Comparison of ENCODE assay signal across 26 cellular contexts in the genomic region with DNA sequence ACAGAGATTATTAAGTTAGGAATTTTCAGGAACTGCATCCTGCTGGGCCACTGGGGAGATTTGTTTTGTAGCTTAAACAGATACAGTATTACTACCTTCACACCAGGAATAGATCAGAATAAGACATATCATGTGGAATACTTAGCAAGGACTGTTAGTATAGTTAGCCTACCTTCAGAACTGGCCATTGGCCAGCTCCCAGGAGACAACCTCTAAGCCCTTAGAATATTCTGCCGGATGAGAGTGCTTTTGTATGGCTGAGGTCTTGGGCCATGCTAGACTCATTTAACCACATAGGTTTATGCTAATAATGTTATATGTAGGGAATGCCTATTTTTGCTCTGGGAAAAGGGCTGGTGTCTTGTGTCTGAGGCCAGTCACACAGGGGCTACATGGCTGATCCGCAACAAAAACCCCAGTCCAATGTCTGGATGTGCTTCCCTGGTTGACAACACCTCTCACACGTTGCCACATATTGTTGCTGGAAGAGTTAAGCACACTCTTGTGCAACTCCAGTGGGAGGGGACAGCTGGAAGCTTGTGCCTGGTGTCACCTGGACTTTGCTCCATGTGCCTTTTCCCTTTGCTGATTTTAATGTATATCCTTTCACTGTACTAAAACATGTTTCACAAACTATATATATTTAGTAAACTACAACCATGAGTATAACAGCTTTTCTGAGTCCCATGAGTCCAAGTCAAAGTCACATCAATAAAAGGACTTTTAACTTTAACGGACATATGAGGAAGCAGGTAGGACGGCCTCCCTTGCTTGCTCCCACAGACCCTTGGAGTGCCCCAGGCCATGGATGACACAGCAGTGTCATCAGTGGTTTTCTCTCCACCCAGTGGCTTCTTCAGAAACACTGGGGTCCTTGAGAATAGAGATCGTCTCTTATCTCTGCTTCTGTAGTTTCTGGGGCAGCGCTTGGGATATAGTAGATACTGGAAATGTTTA.
A peak's percentile ranks its signal among the peaks of the same experiment; 100 is the strongest.
DNase-seq lines count a peak whose midpoint lies in the region; ATAC-seq and TF ChIP-seq lines count a peak whose summit lies in the region.
"Had no signal": no experiment of that assay in that cellular context is flagged by ENCODE, and none has a peak within 500 bp of the region (broad histone marks: within the 10 kb centered on the region; RNA-seq: fewer than 3 reads in every experiment).

No MANE protein-coding gene starts in this region.

- ATAC-seq in body of pancreas = peak; percentile 77
- peak; percentile 96 for ATAC-seq in mucosa of descending colon
- ATAC-seq in activated CD8-positive, alpha-beta T cell treated with anti-CD3 and anti-CD28 coated beads for 36 hours = no peak
- ATAC-seq: natural killer cell had no signal

- peaks cover 11% of the 10 kb centered on the region for H3K4me1 ChIP-seq in body of pancreas
- H3K4me1 ChIP-seq in mucosa of descending colon (ENCODE audit: low read depth) = no peaks in the 10 kb centered on the region
- H3K4me1 ChIP-seq: adrenal gland, breast epithelium, HAP-1, sigmoid colon, uterus had no signal

- POLR2A ChIA-PET in activated CD8-positive, alpha-beta T cell treated with anti-CD3 and anti-CD28 coated beads for 36 hours (lab: Charles Lee) = no interaction called here

- TF ChIP-seq POLR2A in body of pancreas (IDR thresholded peaks at IDR 0.05) = no peak

- 45 to 48% methylated on average over 7 of the region's 7 CpGs for WGBS in body of pancreas, 2 donors

- H3K36me3 ChIP-seq in body of pancreas (replicated peaks in 1 of 2; ENCODE audit: insufficient read depth in 1 of 2, low read depth in 2 of 2) (no peaks in the 10 kb centered on the region), mucosa of descending colon (ENCODE audit: low read depth) (no peaks in the 10 kb centered on the region)
- H3K36me3 ChIP-seq: adrenal gland, breast epithelium, HAP-1, sigmoid colon, uterus had no signal

- no peak overlapping the region for H3K27ac Mint-ChIP-seq in activated T-helper 1 cell treated with anti-CD3 and anti-CD28 coated beads, Interleukin-12 subunit alpha, Interleukin-12 subunit beta, Interleukin-2, Interleukin-4 antibody, amounts not matched to agents 30 ng/mL and 10 ng/mL and 1 ng/mL, durations not matched to agents 14 hours and 24 hours and 36 hours
- H3K27ac Mint-ChIP-seq in activated CD8-positive, alpha-beta T cell treated with anti-CD3 and anti-CD28 coated beads for 36 hours = no peak overlapping the region
- H3K27ac Mint-ChIP-seq: activated CD4-positive, alpha-beta memory T cell treated with anti-CD3 and anti-CD28 coated beads, Interleukin-2, amount 10 ng/mL, durations not matched to agents 7 days and 5 days; CD4-positive, CD25-positive, alpha-beta regulatory T cell; natural killer cell had no signal

- peak overlapping the region in 1 of 4 donors; percentile 25 for H3K27ac ChIP-seq in body of pancreas
- H3K27ac ChIP-seq: adrenal gland, breast epithelium, HL-60, sigmoid colon, uterus had no signal

- no peaks in the 10 kb centered on the region for H3K27me3 ChIP-seq in body of pancreas
- H3K27me3 ChIP-seq: adrenal gland, breast epithelium, sigmoid colon, uterus had no signal

- no peak overlapping the region for H3K4me3 Mint-ChIP-seq in activated T-helper 1 cell treated with anti-CD3 and anti-CD28 coated beads, Interleukin-12 subunit alpha, Interleukin-12 subunit beta, Interleukin-2, Interleukin-4 antibody, amounts not matched to agents 30 ng/mL and 10 ng/mL and 1 ng/mL, durations not matched to agents 14 hours and 24 hours and 36 hours
- no peak overlapping the region for H3K4me3 Mint-ChIP-seq in activated CD8-positive, alpha-beta T cell treated with anti-CD3 and anti-CD28 coated beads for 36 hours
- H3K4me3 Mint-ChIP-seq: activated CD4-positive, alpha-beta memory T cell treated with anti-CD3 and anti-CD28 coated beads, Interleukin-2, amount 10 ng/mL, durations not matched to agents 7 days and 5 days; CD4-positive, CD25-positive, alpha-beta regulatory T cell; natural killer cell had no signal

- CTCF ChIA-PET in activated CD8-positive, alpha-beta T cell treated with anti-CD3 and anti-CD28 coated beads for 36 hours (lab: Charles Lee) = no interaction called here

- no peaks in the 10 kb centered on the region for H3K36me3 Mint-ChIP-seq in activated T-helper 1 cell treated with anti-CD3 and anti-CD28 coated beads, Interleukin-12 subunit alpha, Interleukin-12 subunit beta, Interleukin-2, Interleukin-4 antibody, amounts not matched to agents 30 ng/mL and 10 ng/mL and 1 ng/mL, durations not matched to agents 14 hours and 24 hours and 36 hours (ENCODE audit: low read depth)
- no peaks in the 10 kb centered on the region for H3K36me3 Mint-ChIP-seq in activated CD8-positive, alpha-beta T cell treated with anti-CD3 and anti-CD28 coated beads for 36 hours (ENCODE audit: low read depth)
- H3K36me3 Mint-ChIP-seq: CD4-positive, CD25-positive, alpha-beta regulatory T cell; natural killer cell had no signal

- in situ Hi-C loops in KBM-7 (cut with MboI; ENCODE audit: low pct_unique_long_range_greater_than_20kb, low sequenced_read_pairs) = no loop called here

- TF ChIP-seq CTCF in body of pancreas (IDR thresholded peaks at IDR 0.05) (no peak), mucosa of descending colon (IDR thresholded peaks at IDR 0.05) (no peak)
- no peak for TF ChIP-seq CTCF in activated CD8-positive, alpha-beta T cell treated with anti-CD3 and anti-CD28 coated beads for 36 hours (IDR thresholded peaks at IDR 0.05)

- no peaks in the 10 kb centered on the region for H3K9me3 ChIP-seq in body of pancreas
- no peaks in the 10 kb centered on the region for H3K9me3 ChIP-seq in mucosa of descending colon
- H3K9me3 ChIP-seq: adrenal gland, breast epithelium, HAP-1, sigmoid colon, uterus had no signal

- H3K27me3 Mint-ChIP-seq in activated T-helper 1 cell treated with anti-CD3 and anti-CD28 coated beads, Interleukin-12 subunit alpha, Interleukin-12 subunit beta, Interleukin-2, Interleukin-4 antibody, amounts not matched to agents 30 ng/mL and 10 ng/mL and 1 ng/mL, durations not matched to agents 14 hours and 24 hours and 36 hours (ENCODE audit: insufficient read depth) = peaks cover 14% of the 10 kb centered on the region
- peaks cover 2% of the 10 kb centered on the region for H3K27me3 Mint-ChIP-seq in activated CD8-positive, alpha-beta T cell treated with anti-CD3 and anti-CD28 coated beads for 36 hours

- no peaks in the 10 kb centered on the region for H3K4me1 Mint-ChIP-seq in activated T-helper 1 cell treated with anti-CD3 and anti-CD28 coated beads, Interleukin-12 subunit alpha, Interleukin-12 subunit beta, Interleukin-2, Interleukin-4 antibody, amounts not matched to agents 30 ng/mL and 10 ng/mL and 1 ng/mL, durations not matched to agents 14 hours and 24 hours and 36 hours (ENCODE audit: low read depth)
- no peaks in the 10 kb centered on the region for H3K4me1 Mint-ChIP-seq in activated CD8-positive, alpha-beta T cell treated with anti-CD3 and anti-CD28 coated beads for 36 hours (ENCODE audit: low read depth)
- H3K4me1 Mint-ChIP-seq: activated CD4-positive, alpha-beta memory T cell treated with anti-CD3 and anti-CD28 coated beads, Interleukin-2, amount 10 ng/mL, durations not matched to agents 7 days and 5 days; natural killer cell had no signal

- no peak overlapping the region for H3K4me3 ChIP-seq in body of pancreas
- H3K4me3 ChIP-seq in mucosa of descending colon = no peak overlapping the region
- H3K4me3 ChIP-seq: adrenal gland, breast epithelium, GM12878, HAP-1, sigmoid colon, uterus had no signal

- DNase-seq in CD1c-positive myeloid dendritic cell (ENCODE audit: extremely low spot score) (peak; percentile 14), KBM-7 (peak; percentile 51), body of pancreas (peak; percentile 42 to 66 (median 58)), mucosa of descending colon (peak; percentile 49 to 75 (median 52))
- no peak for DNase-seq in activated T-helper 1 cell treated with anti-CD3 and anti-CD28 coated beads, Interleukin-12 subunit alpha, Interleukin-12 subunit beta, Interleukin-2, Interleukin-4 antibody, amounts not matched to agents 30 ng/mL and 10 ng/mL and 1 ng/mL, durations not matched to agents 14 hours and 24 hours and 36 hours (ENCODE audit: low spot score)
- no peak for DNase-seq in activated CD4-positive, alpha-beta T cell treated with anti-CD3 and anti-CD28 coated beads, Interleukin-2, amount 50 U/mL, for 4 hours
- no peak for DNase-seq in activated CD8-positive, alpha-beta T cell treated with anti-CD3 and anti-CD28 coated beads for 36 hours
- DNase-seq in stimulated activated CD4-positive, alpha-beta T cell treated with anti-CD3 and anti-CD28 coated beads, Interleukin-4, amount 100 ng/mL, for 24 hours = no peak
- DNase-seq: activated CD4-positive, alpha-beta memory T cell treated with anti-CD3 and anti-CD28 coated beads, Interleukin-2, amount 10 ng/mL, durations not matched to agents 7 days and 5 days; activated naive CD4-positive, alpha-beta T cell; adrenal gland; CD4-positive, CD25-positive, alpha-beta regulatory T cell; cortex of kidney; DMS79; kidney glomerular epithelial cell; natural killer cell; NCI-H1048; NCI-H187 treated with DMSO at 0.1 percent for 48 hours; NCI-H82; sigmoid colon; T-helper 2 cell; uterus had no signal

- intact Hi-C loops in body of pancreas (cut with DNase I) (no loop called here), mucosa of descending colon (cut with DNase I, micrococcal nuclease) (no loop called here)
- intact Hi-C loops in activated T-helper 1 cell treated with anti-CD3 and anti-CD28 coated beads, Interleukin-12 subunit alpha, Interleukin-12 subunit beta, Interleukin-2, Interleukin-4 antibody, amounts not matched to agents 30 ng/mL and 10 ng/mL and 1 ng/mL, durations not matched to agents 14 hours and 24 hours and 36 hours (cut with micrococcal nuclease) = no loop called here
- intact Hi-C loops in activated CD8-positive, alpha-beta T cell treated with anti-CD3 and anti-CD28 coated beads for 36 hours (cut with micrococcal nuclease) = no loop called here

- H3K9me3 Mint-ChIP-seq in activated T-helper 1 cell treated with anti-CD3 and anti-CD28 coated beads, Interleukin-12 subunit alpha, Interleukin-12 subunit beta, Interleukin-2, Interleukin-4 antibody, amounts not matched to agents 30 ng/mL and 10 ng/mL and 1 ng/mL, durations not matched to agents 14 hours and 24 hours and 36 hours = no peaks in the 10 kb centered on the region
- no peaks in the 10 kb centered on the region for H3K9me3 Mint-ChIP-seq in activated CD8-positive, alpha-beta T cell treated with anti-CD3 and anti-CD28 coated beads for 36 hours
- H3K9me3 Mint-ChIP-seq: activated CD4-positive, alpha-beta memory T cell treated with anti-CD3 and anti-CD28 coated beads, Interleukin-2, amount 10 ng/mL, durations not matched to agents 7 days and 5 days; natural killer cell had no signal

Comparison
In these comparisons a context has a peak if more than half of its experiments do, and no peak if none do; other contexts are left out.
1. DNase-seq: peak in CD1c-positive myeloid dendritic cell (single experiment), KBM-7 (single experiment), body of pancreas (4 of 4) and mucosa of descending colon (3 of 3); none in activated T-helper 1 cell treated with anti-CD3 and anti-CD28 coated beads, Interleukin-12 subunit alpha, Interleukin-12 subunit beta, Interleukin-2, Interleukin-4 antibody, amounts not matched to agents 30 ng/mL and 10 ng/mL and 1 ng/mL, durations not matched to agents 14 hours and 24 hours and 36 hours (single experiment), activated CD4-positive, alpha-beta T cell treated with anti-CD3 and anti-CD28 coated beads, Interleukin-2, amount 50 U/mL, for 4 hours (0 of 2), activated CD8-positive, alpha-beta T cell treated with anti-CD3 and anti-CD28 coated beads for 36 hours (single experiment) and stimulated activated CD4-positive, alpha-beta T cell treated with anti-CD3 and anti-CD28 coated beads, Interleukin-4, amount 100 ng/mL, for 24 hours (single experiment).